Comparison of ENCODE assay signal across 8 cellular contexts in the genomic region with DNA sequence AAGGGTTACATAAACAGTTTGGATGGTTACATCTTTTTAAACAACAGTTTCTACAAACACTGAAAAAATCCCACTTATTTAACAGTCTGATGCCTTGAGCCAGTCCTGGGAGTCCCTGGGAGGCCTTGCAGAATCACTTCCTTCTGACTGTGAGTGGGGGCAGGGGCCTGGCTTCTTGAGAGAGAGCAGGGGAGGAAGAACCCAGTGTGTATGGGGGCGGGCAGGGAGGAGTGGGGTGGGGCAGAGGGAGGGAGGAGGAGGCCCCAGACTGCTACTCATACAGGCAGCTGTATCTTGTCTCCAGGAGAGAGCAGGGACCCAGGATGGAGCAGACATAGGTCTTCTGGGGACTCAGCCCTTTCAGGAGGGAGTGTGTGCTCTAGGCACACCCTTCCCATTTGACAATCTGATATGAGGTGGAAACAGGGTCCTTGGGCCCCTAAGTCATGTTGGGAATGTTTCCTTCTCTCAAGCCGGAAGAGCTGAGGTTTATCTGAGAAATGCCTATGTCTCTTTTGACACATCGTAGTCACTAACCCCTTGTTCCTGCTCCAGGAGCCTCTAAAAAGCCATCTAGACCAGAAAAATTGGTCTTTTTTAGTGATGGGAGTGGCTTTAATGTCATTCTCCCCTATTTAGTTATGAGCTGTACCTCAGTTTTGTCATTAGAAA. TPM values are rescaled to one million over a fixed set of nuclear protein-coding genes. Genes with fewer than 3 reads are reported as not detected.
DNase-seq lines count a peak whose midpoint lies in the region; ATAC-seq and FAIRE-seq lines count a peak whose summit lies in the region.

No MANE protein-coding gene starts in this region.

- intact Hi-C loops in left ventricle myocardium superior (cut with micrococcal nuclease) = no loop called here

- DNase-seq in GM18507 (ENCODE audit: extremely low spot score, insufficient read length, low read depth) = no peak
- DNase-seq in NOMO-1 treated with dmso at 0.1 percent for 144 hours (lab: John Stamatoyannopoulos, UW; ENCODE audit: unreplicated experiment) = peak; percentile 82
- DNase-seq in activated effector memory CD4-positive, alpha-beta T cell treated with Interleukin-2 at 50 U/mL for 16 hours = peak; percentile 49
- DNase-seq in left ventricle myocardium superior = peak; percentile 82
- peak; percentile 30 to 33 for DNase-seq in stimulated activated CD4-positive, alpha-beta T cell treated with anti-CD3 and anti-CD28 coated beads, Interleukin-15, amount 100 ng/mL, for 1 hour (ENCODE audit: low read depth in 1 of 2, low spot score in 1 of 2)
- DNase-seq in NCI-H774 (lab: John Stamatoyannopoulos, UW) = no peak
- no peak for DNase-seq in DMS 273 (lab: John Stamatoyannopoulos, UW; ENCODE audit: unreplicated experiment)

- ATAC-seq in HG02642 (IDR thresholded peaks at IDR 0.05; ENCODE audit: poor library complexity, unreplicated experiment) (peak; percentile 82), left ventricle myocardium superior (peak; percentile 69)

- peak; percentile 93 for FAIRE-seq in GM18507 (lab: Jason Lieb, UNC)

RNA-seq across cellular contexts. Expression of a gene that starts 52.8 kb away (rescaled TPM):
- total RNA-seq in left ventricle myocardium superior = 12.6 TPM

Comparison
In these comparisons a context has a peak if more than half of its experiments do, and no peak if none do; other contexts are left out.
1. DNase-seq: peak in NOMO-1 treated with dmso at 0.1 percent for 144 hours (single experiment), activated effector memory CD4-positive, alpha-beta T cell treated with Interleukin-2 at 50 U/mL for 16 hours (single experiment), left ventricle myocardium superior (single experiment) and stimulated activated CD4-positive, alpha-beta T cell treated with anti-CD3 and anti-CD28 coated beads, Interleukin-15, amount 100 ng/mL, for 1 hour (2 of 2); none in GM18507 (single experiment), NCI-H774 (single experiment) and DMS 273 (single experiment).